In genomic region chr7:157983442-157984137, GRCh38 we compare ENCODE assay signal across 1 cellular context.
TF ChIP-seq lines count a peak whose summit lies in the region.

No MANE protein-coding gene starts in this region.

TF ChIP-seq in SK-N-SH, 30 proteins besides CTCF, POLR2A, EP300 and RAD21 (continued from another document):
- TF ChIP-seq REST (IDR thresholded peaks at IDR 0.05; ENCODE audit: low read depth, low read length): no peak
